10 cellular contexts compared by ENCODE assay signal in the genomic region with DNA sequence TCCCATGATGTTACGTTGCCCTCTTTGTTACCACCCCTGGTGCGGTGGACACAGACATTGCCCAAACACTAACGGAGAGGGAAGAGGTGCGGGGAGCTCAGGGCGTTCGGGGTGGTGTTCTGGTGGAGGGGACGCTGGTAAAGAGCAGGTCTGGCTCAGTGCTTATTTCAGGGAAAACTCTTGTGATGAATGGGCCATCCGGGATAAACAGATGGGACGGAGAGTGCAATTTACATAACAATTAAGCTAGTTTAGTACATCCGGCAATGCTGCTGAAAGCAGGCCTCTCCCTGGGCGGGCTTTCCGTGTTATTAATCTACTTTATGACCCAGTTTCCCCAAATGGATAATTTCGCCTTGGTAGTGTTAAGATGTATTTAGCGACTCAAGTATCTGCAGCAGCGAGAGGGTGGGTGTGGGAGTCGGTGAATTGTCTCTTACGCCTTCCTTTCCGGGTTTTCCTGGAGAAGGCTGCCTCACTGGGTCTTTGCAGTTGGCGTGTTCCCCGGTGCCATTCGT. TPM values are rescaled to one million over a fixed set of nuclear protein-coding genes. Genes with fewer than 3 reads are reported as not detected.
DNase-seq lines count a peak whose midpoint lies in the region; ATAC-seq and TF ChIP-seq lines count a peak whose summit lies in the region.
"Had no signal": no experiment of that assay in that cellular context is flagged by ENCODE, and none has a peak within 500 bp of the region (broad histone marks: within the 10 kb centered on the region; RNA-seq: fewer than 3 reads in every experiment).

No MANE protein-coding gene starts in this region.

- H3K36me3 Mint-ChIP-seq in endothelial cell (ENCODE audit: low read depth, unreplicated experiment) (peaks cover 22% of the 10 kb centered on the region), neural crest cell (ENCODE audit: low read depth) (peaks cover 9% of the 10 kb centered on the region)

- intact Hi-C loops in heart right ventricle (cut with DNase I) (loop anchor here in 2 of 10 donors (5.0 kb wide), 2 partner anchors 35 to 40 kb away; no protein-coding TSS in a partner anchor), cardiac septum (cut with DNase I) (no loop called here), uterus (cut with DNase I; ENCODE audit: low total_unique reads) (no loop called here)

- peak overlapping the region in 9 of 10 donors; percentile 31 to 83 (median 66) for H3K27ac ChIP-seq in heart right ventricle
- peak overlapping the region; percentile 82 to 88 for H3K27ac ChIP-seq in uterus

- peak overlapping the region in 5 of 10 donors; percentile 8 to 18 (median 15) for H3K4me3 ChIP-seq in heart right ventricle
- peak overlapping the region in 1 of 2 donors; percentile 2 for H3K4me3 ChIP-seq in uterus
- H3K4me3 ChIP-seq: breast epithelium, thyroid gland had no signal

- TF ChIP-seq CTCF in heart right ventricle (IDR thresholded peaks at IDR 0.05), result no peak
- TF ChIP-seq CTCF in endothelial cell (IDR thresholded peaks at IDR 0.05; ENCODE audit: unreplicated experiment), result no peak
- TF ChIP-seq CTCF in neural crest cell (conservative IDR thresholded peaks at IDR 0.05), result no peak
- no peak for TF ChIP-seq CTCF in uterus (IDR thresholded peaks at IDR 0.05)

- peaks cover 8% of the 10 kb centered on the region for H3K27me3 Mint-ChIP-seq in endothelial cell (ENCODE audit: unreplicated experiment)
- no peaks in the 10 kb centered on the region for H3K27me3 Mint-ChIP-seq in neural crest cell (ENCODE audit: low read depth)

- H3K27ac Mint-ChIP-seq in endothelial cell (ENCODE audit: unreplicated experiment) (peak overlapping the region; percentile 99), neural crest cell (ENCODE audit: unreplicated experiment) (peak overlapping the region; percentile 98)

- ATAC-seq in heart right ventricle, result peak in 4 of 8 donors; percentile 5 to 29 (median 26)

- H3K9me3 ChIP-seq in heart right ventricle, result no peaks in the 10 kb centered on the region
- H3K9me3 ChIP-seq in uterus, result no peaks in the 10 kb centered on the region
- H3K9me3 ChIP-seq: breast epithelium, thyroid gland had no signal

- H3K27me3 ChIP-seq in heart right ventricle (no peaks in the 10 kb centered on the region), uterus (no peaks in the 10 kb centered on the region)
- H3K27me3 ChIP-seq: breast epithelium, thyroid gland had no signal

- TF ChIP-seq POLR2A in uterus (IDR thresholded peaks at IDR 0.05) (no peak), erythroblast (IDR thresholded peaks at IDR 0.05; ENCODE audit: low read length) (no peak)

- peaks cover 0 to 5% (median 0%) of the 10 kb centered on the region in 9 donors for H3K36me3 ChIP-seq in heart right ventricle
- H3K36me3 ChIP-seq in uterus, result no peaks in the 10 kb centered on the region
- H3K36me3 ChIP-seq: breast epithelium, thyroid gland had no signal

- peaks cover 21 to 87% (median 54%) of the 10 kb centered on the region in 9 donors for H3K4me1 ChIP-seq in heart right ventricle
- H3K4me1 ChIP-seq in uterus, result peaks cover 4 to 12% of the 10 kb centered on the region in 2 donors
- H3K4me1 ChIP-seq: breast epithelium had no signal

- peaks cover 65% of the 10 kb centered on the region for H3K4me1 Mint-ChIP-seq in endothelial cell (ENCODE audit: unreplicated experiment)
- peaks cover 66% of the 10 kb centered on the region for H3K4me1 Mint-ChIP-seq in neural crest cell

- WGBS in heart right ventricle, 2 donors, result 57 to 61% methylated on average over 21 of the region's 21 CpGs

- DNase-seq in heart right ventricle (no peak), cardiac septum (ENCODE audit: low spot score) (no peak), endothelial cell (ENCODE audit: low spot score) (peak; percentile 38), neural crest cell (ENCODE audit: low read depth, low spot score) (no peak), uterus (peak in 1 of 2 donors; percentile 47), NCI-H748 treated with DMSO at 0.1 percent for 48 hours (lab: John Stamatoyannopoulos, UW) (no peak), NCI-H774 (lab: John Stamatoyannopoulos, UW) (no peak), erythroblast (lab: John Stamatoyannopoulos, UW) (no peak)
- DNase-seq: thyroid gland had no signal

- H3K4me3 Mint-ChIP-seq in endothelial cell (ENCODE audit: unreplicated experiment), result peak overlapping the region; percentile 87
- H3K4me3 Mint-ChIP-seq in neural crest cell, result peak overlapping the region; percentile 91

- no peaks in the 10 kb centered on the region for H3K9me3 Mint-ChIP-seq in endothelial cell (ENCODE audit: unreplicated experiment)
- no peaks in the 10 kb centered on the region for H3K9me3 Mint-ChIP-seq in neural crest cell

RNA-seq across cellular contexts. Expression of gene FOXK1, which starts 25.1 kb away (rescaled TPM):
- total RNA-seq in heart right ventricle (10 to 100 TPM; 17.6 to 30.6 (median 25.4) TPM), cardiac septum (29.7 TPM), endothelial cell (ENCODE audit: unreplicated experiment) (73.8 TPM), neural crest cell (28.1 and 29.1 TPM in 2 replicates), uterus (10 to 100 TPM in 3 of 4 donors, 1 to 10 TPM in 1; 9.0 to 64.1 (median 21.5) TPM)
- 1 to 10 TPM; 3.6 to 9.8 TPM for polyA plus RNA-seq in heart right ventricle
